In the genomic region with DNA sequence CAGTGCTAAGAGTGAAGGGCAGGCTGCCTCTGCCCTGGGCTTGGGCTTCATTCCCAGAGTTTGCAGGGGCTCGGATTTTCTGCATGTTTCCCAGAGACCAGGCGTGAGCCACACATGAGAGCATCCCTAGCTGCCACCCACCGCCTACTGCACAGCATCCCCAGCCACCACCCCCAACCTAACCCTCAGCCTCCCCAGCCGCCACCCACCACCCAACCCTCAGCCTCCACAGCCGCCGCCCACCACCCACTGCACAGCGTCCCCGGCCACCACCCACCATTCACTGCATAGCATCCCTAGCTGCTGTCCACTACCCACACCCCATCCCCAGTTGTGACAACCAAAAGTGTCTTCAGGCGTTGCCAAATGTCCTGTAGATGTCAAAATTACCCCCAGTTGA, we compare ENCODE assay signal across 23 cellular contexts.
"Had no signal": no experiment of that assay in that cellular context is flagged by ENCODE, and none has a peak within 500 bp of the region (broad histone marks: within the 10 kb centered on the region; RNA-seq: fewer than 3 reads in every experiment).

No MANE protein-coding gene starts in this region.

- H3K27me3 ChIP-seq: pancreas, right lobe of liver, upper lobe of left lung, uterus had no signal

- ATAC-seq: esophagus mucosa, gastrocnemius medialis, left lobe of liver, pancreas had no signal

- H3K9me3 ChIP-seq: gastrocnemius medialis, mucosa of descending colon, pancreas, right lobe of liver, thoracic aorta, tibial nerve, upper lobe of left lung, uterus had no signal

- H3K36me3 Mint-ChIP-seq: mesothelial cell of epicardium, naive B cell had no signal

- H3K4me1 ChIP-seq: gastrocnemius medialis, pancreas, right lobe of liver, tibial nerve, upper lobe of left lung, uterus had no signal

- H3K27ac ChIP-seq: dorsolateral prefrontal cortex, epithelial cell of prostate, gastrocnemius medialis, pancreas, right lobe of liver, thoracic aorta, tibial nerve, upper lobe of left lung, uterus had no signal

- H3K27ac Mint-ChIP-seq: mesothelial cell of epicardium, nephron progenitor cell had no signal

- H3K36me3 ChIP-seq: gastrocnemius medialis, pancreas, right lobe of liver, thoracic aorta, tibial nerve, upper lobe of left lung, uterus had no signal

- DNase-seq: cortex of kidney; dorsolateral prefrontal cortex; effector CD4-positive, alpha-beta T cell; foreskin fibroblast; gastrocnemius medialis; kidney; mesenchymal stem cell; naive B cell; nephron progenitor cell; pancreas; right lobe of liver; stimulated activated CD4-positive, alpha-beta T cell treated with anti-CD3 and anti-CD28 coated beads, Interleukin-15, amount 100 ng/mL, for 24 hours; stimulated activated CD4-positive, alpha-beta T cell treated with anti-CD3 and anti-CD28 coated beads, Interleukin-2, amount 100 ng/mL, for 48 hours; stimulated activated naive CD4-positive, alpha-beta T cell treated with Interleukin-2 at 50 U/mL for 16 hours; uterus had no signal

- H3K9me3 Mint-ChIP-seq: mesothelial cell of epicardium, nephron progenitor cell had no signal

- H3K4me3 Mint-ChIP-seq: mesothelial cell of epicardium, naive B cell, nephron progenitor cell had no signal

- H3K4me3 ChIP-seq: dorsolateral prefrontal cortex, gastrocnemius medialis, mucosa of descending colon, pancreas, right lobe of liver, thoracic aorta, tibial nerve, upper lobe of left lung, uterus had no signal
